ENCODE assay signal across 9 cellular contexts in the genomic region with DNA sequence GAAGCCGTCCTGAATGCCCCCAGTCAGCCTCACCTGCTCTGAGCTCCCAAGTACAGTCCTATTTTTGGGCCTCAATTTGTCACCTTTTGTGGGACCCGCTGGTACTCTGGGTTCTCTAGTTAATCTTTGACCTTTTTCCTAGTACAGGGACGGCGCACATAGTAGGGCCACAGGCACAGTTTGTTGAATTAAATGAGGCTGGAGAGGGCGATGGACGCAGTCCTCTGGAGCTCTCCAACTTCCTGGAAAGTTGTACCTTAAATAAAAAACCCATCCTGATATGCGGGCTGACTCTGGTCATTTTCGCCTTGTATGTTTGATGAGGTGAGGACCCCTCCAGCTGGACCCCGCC. TPM values are rescaled to one million over a fixed set of nuclear protein-coding genes. Genes with fewer than 3 reads are reported as not detected.
DNase-seq lines count a peak whose midpoint lies in the region; ATAC-seq, FAIRE-seq and TF ChIP-seq lines count a peak whose summit lies in the region.
"Had no signal": no experiment of that assay in that cellular context is flagged by ENCODE, and none has a peak within 500 bp of the region (broad histone marks: within the 10 kb centered on the region; RNA-seq: fewer than 3 reads in every experiment).

No MANE protein-coding gene starts in this region.

- in situ Hi-C loops in G401 (cut with HindIII; ENCODE audit: low sequenced_read_pairs) = no loop called here

- no peak overlapping the region for H3K9ac ChIP-seq in astrocyte (ENCODE audit: low read length)

- H3K36me3 ChIP-seq in astrocyte (ENCODE audit: insufficient read depth, low read length) (no peaks in the 10 kb centered on the region), lower lobe of right lung (no peaks in the 10 kb centered on the region), thoracic aorta (no peaks in the 10 kb centered on the region)

- H3K27me3 Mint-ChIP-seq in activated naive CD4-positive, alpha-beta T cell treated with anti-CD3 and anti-CD28 coated beads for 36 hours (ENCODE audit: low read depth) = peaks cover 25% of the 10 kb centered on the region
- H3K27me3 Mint-ChIP-seq in astrocyte (ENCODE audit: low read depth, unreplicated experiment) = peaks cover 4% of the 10 kb centered on the region

- no peak for ATAC-seq in lower lobe of right lung
- no peak for ATAC-seq in thoracic aorta (ENCODE audit: insufficient number of reproducible peaks, low FRiP score, low read depth)

- H3K4me3 Mint-ChIP-seq in activated naive CD4-positive, alpha-beta T cell treated with anti-CD3 and anti-CD28 coated beads for 36 hours = peak overlapping the region; percentile 34
- peak overlapping the region; percentile 45 for H3K4me3 Mint-ChIP-seq in astrocyte (ENCODE audit: unreplicated experiment)

- no peak for FAIRE-seq in astrocyte (lab: Jason Lieb, UNC)
- no peak for FAIRE-seq in HTR-8/SVneo (lab: Jason Lieb, UNC)

- CTCF ChIA-PET in activated naive CD4-positive, alpha-beta T cell treated with anti-CD3 and anti-CD28 coated beads for 36 hours (lab: Charles Lee) = interaction anchor here (0.8 to 1.9 kb wide), 8 partner anchors 9 to 253 kb away, joined by 3 to 9 read pairs (median 3); a partner anchor contains a TSS

- no peak overlapping the region for H3K4me3 ChIP-seq in astrocyte (ENCODE audit: insufficient read depth, low read depth, low read length)
- H3K4me3 ChIP-seq in lower lobe of right lung = peak overlapping the region; percentile 41
- H3K4me3 ChIP-seq in thoracic aorta = peak overlapping the region; percentile 68

- intact Hi-C loops in activated naive CD4-positive, alpha-beta T cell treated with anti-CD3 and anti-CD28 coated beads for 36 hours (cut with micrococcal nuclease) = loop anchor here (1.0 to 2.0 kb wide), 3 partner anchors 19 to 127 kb away; no protein-coding TSS in a partner anchor
- intact Hi-C loops in lower lobe of right lung (cut with DNase I) = no loop called here

- H3K27me3 ChIP-seq in astrocyte (ENCODE audit: insufficient read depth, low read length) = peaks cover 2% of the 10 kb centered on the region
- H3K27me3 ChIP-seq in lower lobe of right lung (ENCODE audit: low read depth) = peaks cover 15% of the 10 kb centered on the region
- no peaks in the 10 kb centered on the region for H3K27me3 ChIP-seq in thoracic aorta (replicated peaks; ENCODE audit: insufficient read depth)

- no peaks in the 10 kb centered on the region for H3K79me2 ChIP-seq in astrocyte (ENCODE audit: insufficient read depth, low read length)

- peaks cover 13% of the 10 kb centered on the region for H3K4me1 Mint-ChIP-seq in activated naive CD4-positive, alpha-beta T cell treated with anti-CD3 and anti-CD28 coated beads for 36 hours (ENCODE audit: low read depth)
- H3K4me1 Mint-ChIP-seq in astrocyte (ENCODE audit: low read depth, unreplicated experiment) = peaks cover 18% of the 10 kb centered on the region

- H3K4me2 ChIP-seq in astrocyte (ENCODE audit: low read length) = peak overlapping the region; percentile 80

- DNase-seq in activated naive CD4-positive, alpha-beta T cell treated with anti-CD3 and anti-CD28 coated beads for 36 hours = no peak
- no peak for DNase-seq in activated naive CD4-positive, alpha-beta T cell treated with Interleukin-2 at 50 U/mL for 16 hours
- DNase-seq in astrocyte (ENCODE audit: low read depth) (no peak), lower lobe of right lung (no peak), thoracic aorta (ENCODE audit: low spot score) (no peak), HTR-8/SVneo (ENCODE audit: insufficient read length, low spot score) (no peak), G401 (ENCODE audit: low spot score) (no peak), KG1 (lab: John Stamatoyannopoulos, UW) (no peak)
- DNase-seq: NCI-H748 treated with DMSO at 0.1 percent for 48 hours had no signal

- no peak overlapping the region for H3K27ac Mint-ChIP-seq in activated naive CD4-positive, alpha-beta T cell treated with anti-CD3 and anti-CD28 coated beads for 36 hours
- no peak overlapping the region for H3K27ac Mint-ChIP-seq in astrocyte (ENCODE audit: unreplicated experiment)

- H3K36me3 Mint-ChIP-seq in activated naive CD4-positive, alpha-beta T cell treated with anti-CD3 and anti-CD28 coated beads for 36 hours (ENCODE audit: low read depth) = no peaks in the 10 kb centered on the region
- H3K36me3 Mint-ChIP-seq in astrocyte (ENCODE audit: low read depth, unreplicated experiment) = no peaks in the 10 kb centered on the region

- TF ChIP-seq CTCF in astrocyte (IDR thresholded peaks at IDR 0.05; ENCODE audit: insufficient read depth, low read depth, low read length) = no peak
- no peak for TF ChIP-seq CTCF in lower lobe of right lung (IDR thresholded peaks at IDR 0.05)
- TF ChIP-seq CTCF in thoracic aorta (IDR thresholded peaks at IDR 0.05) = no peak

- H3K4me1 ChIP-seq in astrocyte (ENCODE audit: insufficient read depth, low read length) = peaks cover 20% of the 10 kb centered on the region
- peaks cover 24% of the 10 kb centered on the region for H3K4me1 ChIP-seq in lower lobe of right lung
- peaks cover 0 to 12% of the 10 kb centered on the region in 2 donors for H3K4me1 ChIP-seq in thoracic aorta (ENCODE audit: control insufficient read depth in 1 of 2, low read depth in 2 of 2)

- no peaks in the 10 kb centered on the region for H4K20me1 ChIP-seq in astrocyte (ENCODE audit: insufficient read depth, low read length)

- H3K9me3 ChIP-seq in astrocyte (ENCODE audit: insufficient read depth, low read depth, low read length) = no peaks in the 10 kb centered on the region
- H3K9me3 ChIP-seq in lower lobe of right lung = no peaks in the 10 kb centered on the region
- no peaks in the 10 kb centered on the region for H3K9me3 ChIP-seq in thoracic aorta

- H3K9me3 Mint-ChIP-seq in activated naive CD4-positive, alpha-beta T cell treated with anti-CD3 and anti-CD28 coated beads for 36 hours = no peaks in the 10 kb centered on the region
- no peaks in the 10 kb centered on the region for H3K9me3 Mint-ChIP-seq in astrocyte (ENCODE audit: unreplicated experiment)

- H2AFZ ChIP-seq in astrocyte (ENCODE audit: low read depth, low read length) = no peak overlapping the region

- H3K27ac ChIP-seq in astrocyte (ENCODE audit: low read depth, low read length) (no peak overlapping the region), lower lobe of right lung (no peak overlapping the region), thoracic aorta (no peak overlapping the region)

RNA-seq across cellular contexts. Expression of a gene that starts 4.8 kb away (rescaled TPM):
- total RNA-seq in activated naive CD4-positive, alpha-beta T cell treated with anti-CD3 and anti-CD28 coated beads for 36 hours = under 1 TPM in 1 of 2 experiments, not detected in 1; 0.07 TPM
- total RNA-seq in astrocyte (0.70 and 0.77 TPM in 2 replicates), lower lobe of right lung (3.8 TPM), thoracic aorta (10 to 100 TPM in 1 of 2 donors, 1 to 10 TPM in 1; 9.9 to 10.6 TPM)
- total RNA-seq in G401 (2014; rRNA removed; shearing (Covaris generic)) = 3.5 and 5.1 TPM in 2 replicates

RNA-seq across cellular contexts. Expression of a gene that starts 5.1 kb away (rescaled TPM):
- not detected for total RNA-seq in activated naive CD4-positive, alpha-beta T cell treated with anti-CD3 and anti-CD28 coated beads for 36 hours
- not detected in 2 replicates for total RNA-seq in astrocyte
- total RNA-seq in lower lobe of right lung = not detected
- not detected for total RNA-seq in thoracic aorta
- total RNA-seq in G401 (2014; rRNA removed; shearing (Covaris generic)) = not detected in 2 replicates

RNA-seq across cellular contexts. Expression of a gene that starts 6.0 kb away (rescaled TPM):
- total RNA-seq in activated naive CD4-positive, alpha-beta T cell treated with anti-CD3 and anti-CD28 coated beads for 36 hours = 10 to 100 TPM; 24.0 to 26.8 TPM
- total RNA-seq in astrocyte (34.4 and 37.6 TPM in 2 replicates), lower lobe of right lung (18.0 TPM), thoracic aorta (10 to 100 TPM; 14.4 to 20.5 TPM)
- total RNA-seq in G401 (2014; rRNA removed; shearing (Covaris generic)) = 46.4 and 97.1 TPM in 2 replicates

RNA-seq across cellular contexts. Expression of a gene that starts 8.0 kb away (rescaled TPM):
- total RNA-seq in activated naive CD4-positive, alpha-beta T cell treated with anti-CD3 and anti-CD28 coated beads for 36 hours = not detected
- total RNA-seq in astrocyte (not detected in 2 replicates), lower lobe of right lung (not detected), thoracic aorta (not detected)
- total RNA-seq in G401 (2014; rRNA removed; shearing (Covaris generic)) = not detected in 2 replicates

RNA-seq across cellular contexts. Expression of a gene that starts 13.6 kb away (rescaled TPM):
- total RNA-seq in activated naive CD4-positive, alpha-beta T cell treated with anti-CD3 and anti-CD28 coated beads for 36 hours = 1 to 10 TPM; 1.5 to 1.8 TPM
- total RNA-seq in astrocyte (4.2 and 5.0 TPM in 2 replicates), lower lobe of right lung (25.0 TPM), thoracic aorta (10 to 100 TPM in 1 of 2 donors, 1 to 10 TPM in 1; 5.8 to 17.5 TPM)
- total RNA-seq in G401 (2014; rRNA removed; shearing (Covaris generic)) = not detected in 2 replicates
